In genomic region chr5:10367586-10367985, GRCh38 we compare ENCODE assay signal across 15 cellular contexts.
"Had no signal": no experiment of that assay in that cellular context is flagged by ENCODE, and none has a peak within 500 bp of the region (broad histone marks: within the 10 kb centered on the region; RNA-seq: fewer than 3 reads in every experiment).

No MANE protein-coding gene starts in this region.

- H3K27me3 ChIP-seq: foreskin keratinocyte, heart right ventricle, upper lobe of right lung had no signal

- ATAC-seq: left lobe of liver, upper lobe of right lung had no signal

- H3K9me3 ChIP-seq: heart right ventricle, upper lobe of right lung had no signal

- H3K4me1 Mint-ChIP-seq: nephron progenitor cell had no signal

- H3K27ac Mint-ChIP-seq: activated CD4-positive, alpha-beta memory T cell treated with anti-CD3 and anti-CD28 coated beads for 36 hours; activated naive CD4-positive, alpha-beta T cell treated with anti-CD3 and anti-CD28 coated beads for 36 hours; memory B cell; nephron progenitor cell had no signal

- H3K27ac ChIP-seq: upper lobe of right lung had no signal

- DNase-seq: activated CD4-positive, alpha-beta memory T cell treated with anti-CD3 and anti-CD28 coated beads for 36 hours; activated CD8-positive, alpha-beta memory T cell treated with anti-CD3 and anti-CD28 coated beads, Interleukin-2, amount 50 U/mL, for 4 hours; activated naive CD4-positive, alpha-beta T cell treated with anti-CD3 and anti-CD28 coated beads for 36 hours; amygdala; effector CD4-positive, alpha-beta T cell; foreskin keratinocyte; heart right ventricle; islet precursor cell; nephron progenitor cell; stimulated activated CD4-positive, alpha-beta T cell treated with anti-CD3 and anti-CD28 coated beads, Interleukin-2, amount 100 ng/mL, for 48 hours; stimulated activated naive CD4-positive, alpha-beta T cell treated with Interleukin-2 at 50 U/mL for 16 hours; upper lobe of right lung had no signal

- H3K36me3 ChIP-seq: upper lobe of right lung had no signal

- H3K9me3 Mint-ChIP-seq: activated CD4-positive, alpha-beta memory T cell treated with anti-CD3 and anti-CD28 coated beads for 36 hours; activated naive CD4-positive, alpha-beta T cell treated with anti-CD3 and anti-CD28 coated beads for 36 hours; memory B cell had no signal

- H3K4me3 Mint-ChIP-seq: activated CD4-positive, alpha-beta memory T cell treated with anti-CD3 and anti-CD28 coated beads for 36 hours; activated naive CD4-positive, alpha-beta T cell treated with anti-CD3 and anti-CD28 coated beads for 36 hours; memory B cell; nephron progenitor cell had no signal

- H3K4me3 ChIP-seq: coronary artery, heart right ventricle, upper lobe of right lung had no signal

- H3K27me3 Mint-ChIP-seq: activated CD4-positive, alpha-beta memory T cell treated with anti-CD3 and anti-CD28 coated beads for 36 hours; memory B cell had no signal
